8 cellular contexts compared by ENCODE assay signal in genomic region chr1:15417365-15417934, GRCh38.
A peak's percentile ranks its signal among the peaks of the same experiment; 100 is the strongest.
DNase-seq lines count a peak whose midpoint lies in the region; ATAC-seq and TF ChIP-seq lines count a peak whose summit lies in the region.

No MANE protein-coding gene starts in this region.

- H3K79me2 ChIP-seq in OCI-LY3 (ENCODE audit: low read length) = peaks cover 39% of the 10 kb centered on the region

- no peak overlapping the region for H2AFZ ChIP-seq in OCI-LY3 (ENCODE audit: low read depth, low read length)

- peak overlapping the region; percentile 84 for H3K27ac ChIP-seq in OCI-LY3 (ENCODE audit: low read length)

- H4K20me1 ChIP-seq in OCI-LY3 (ENCODE audit: insufficient read depth, low read length) = peaks cover 17% of the 10 kb centered on the region

- H3K36me3 ChIP-seq in OCI-LY3 (replicated peaks; ENCODE audit: low read depth, low read length) = peaks cover 9% of the 10 kb centered on the region

- peak; percentile 62 for DNase-seq in activated T-helper 9 cell treated with anti-CD3 and anti-CD28 coated beads, Interleukin-2, amount 50 U/mL, for 16 hours (ENCODE audit: low read depth)
- DNase-seq in hepatic stellate cell (ENCODE audit: low spot score) = peak; percentile 79
- peak; percentile 51 for DNase-seq in stimulated activated naive CD4-positive, alpha-beta T cell treated with Interleukin-2 at 50 U/mL for 16 hours (lab: John Stamatoyannopoulos, UW)
- no peak for DNase-seq in NCI-H187 treated with DMSO at 0.1 percent for 48 hours (lab: John Stamatoyannopoulos, UW)
- DNase-seq in NCI-H510A (lab: John Stamatoyannopoulos, UW) = no peak
- no peak for DNase-seq in OCI-M2 (lab: John Stamatoyannopoulos, UW; ENCODE audit: unreplicated experiment)

- H3K4me1 ChIP-seq in OCI-LY3 (ENCODE audit: low read length) = peaks cover 37% of the 10 kb centered on the region

- peak overlapping the region; percentile 87 for H3K4me2 ChIP-seq in OCI-LY3 (ENCODE audit: low read length)

- peak; percentile 38 for ATAC-seq in GM21381 (IDR thresholded peaks at IDR 0.05; ENCODE audit: unreplicated experiment)

- peak overlapping the region; percentile 63 for H3K4me3 ChIP-seq in OCI-LY3 (ENCODE audit: low read length)

- no peak for TF ChIP-seq CTCF in OCI-LY3 (IDR thresholded peaks at IDR 0.05; ENCODE audit: low read depth, low read length)

- no peaks in the 10 kb centered on the region for H3K27me3 ChIP-seq in OCI-LY3 (ENCODE audit: low read depth, low read length)

- no peaks in the 10 kb centered on the region for H3K9me3 ChIP-seq in OCI-LY3 (ENCODE audit: insufficient read depth, low read length)

- H3K9ac ChIP-seq in OCI-LY3 (ENCODE audit: low read length) = peak overlapping the region; percentile 19; the same call in 1 of the 2 replicates

Comparison
In these comparisons a context has a peak if more than half of its experiments do, and no peak if none do; other contexts are left out.
1. DNase-seq: peak in activated T-helper 9 cell treated with anti-CD3 and anti-CD28 coated beads, Interleukin-2, amount 50 U/mL, for 16 hours (single experiment), hepatic stellate cell (single experiment) and stimulated activated naive CD4-positive, alpha-beta T cell treated with Interleukin-2 at 50 U/mL for 16 hours (single experiment); none in NCI-H187 treated with DMSO at 0.1 percent for 48 hours (single experiment), NCI-H510A (single experiment) and OCI-M2 (single experiment).